ENCODE assay signal across 11 cellular contexts in the genomic region with DNA sequence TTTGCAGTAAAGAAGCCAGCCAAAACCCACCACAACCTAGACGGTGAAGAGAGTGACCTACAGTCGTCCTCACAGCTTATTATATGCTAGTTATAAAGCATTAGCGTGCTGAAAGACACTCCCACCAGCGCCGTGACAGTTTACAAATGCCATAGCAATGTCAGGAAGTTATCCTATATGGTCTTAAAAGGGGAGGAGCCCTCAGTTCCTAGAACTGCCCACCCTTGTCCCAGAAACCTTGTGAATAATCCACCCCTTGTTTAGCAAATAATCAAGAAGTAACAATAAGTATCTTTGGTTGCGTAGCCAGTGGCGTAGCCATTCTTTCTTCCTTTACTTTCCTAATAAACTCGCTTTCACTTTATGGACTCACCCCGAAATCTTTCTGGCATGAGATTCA.
DNase-seq lines count a peak whose midpoint lies in the region; ATAC-seq and TF ChIP-seq lines count a peak whose summit lies in the region.
"Had no signal": no experiment of that assay in that cellular context is flagged by ENCODE, and none has a peak within 500 bp of the region (broad histone marks: within the 10 kb centered on the region; RNA-seq: fewer than 3 reads in every experiment).

No MANE protein-coding gene starts in this region.

- H3K27me3 ChIP-seq in iPS-18a (ENCODE audit: control insufficient read depth, insufficient read depth, low read length) (peaks cover 14% of the 10 kb centered on the region), subcutaneous abdominal adipose tissue (ENCODE audit: control insufficient read depth in 5 of 5, insufficient read depth in 4 of 5, low read length in 5 of 5) (no peaks in the 10 kb centered on the region)
- H3K27me3 ChIP-seq: SJSA1 had no signal

- H3K27ac Mint-ChIP-seq in activated T-cell treated with anti-CD3 and anti-CD28 coated beads, Interleukin-2, amount 50 U/mL, for 72 hours, result no peak overlapping the region
- H3K27ac Mint-ChIP-seq in WTC11, result peak overlapping the region; percentile 100

- H3K27ac ChIP-seq in iPS-18a (ENCODE audit: low read length) (peak overlapping the region; percentile 95), subcutaneous abdominal adipose tissue (ENCODE audit: low read depth, low read length) (no peak overlapping the region)
- H3K27ac ChIP-seq: SJSA1 had no signal

- H3K36me3 Mint-ChIP-seq in activated T-cell treated with anti-CD3 and anti-CD28 coated beads, Interleukin-2, amount 50 U/mL, for 72 hours (ENCODE audit: insufficient read depth in 2 of 2), result no peaks in the 10 kb centered on the region
- H3K36me3 Mint-ChIP-seq in WTC11, result no peaks in the 10 kb centered on the region

- no peak for TF ChIP-seq CTCF in WTC11 (IDR thresholded peaks at IDR 0.05)
- no peak for TF ChIP-seq CTCF in GM20000 (IDR thresholded peaks at IDR 0.05; ENCODE audit: extremely low read depth, missing control alignments)

- H3K9ac ChIP-seq in iPS-18a (ENCODE audit: low read length) (peak overlapping the region; percentile 64), subcutaneous abdominal adipose tissue (ENCODE audit: low read length in 5 of 5) (peak overlapping the region in 2 of 5 donors; percentile 24 to 42)

- H3K4me1 Mint-ChIP-seq in activated T-cell treated with anti-CD3 and anti-CD28 coated beads, Interleukin-2, amount 50 U/mL, for 72 hours (ENCODE audit: low read depth), result no peaks in the 10 kb centered on the region
- peaks cover 51% of the 10 kb centered on the region for H3K4me1 Mint-ChIP-seq in WTC11

- H3K4me3 ChIP-seq in iPS-18a (ENCODE audit: low read length) (peak overlapping the region; percentile 38), subcutaneous abdominal adipose tissue (ENCODE audit: low read depth in 1 of 5, low read length in 5 of 5) (peak overlapping the region in 4 of 5 donors; percentile 53 to 66 (median 58))
- H3K4me3 ChIP-seq: SJSA1 had no signal

- peaks cover 0 to 2% of the 10 kb centered on the region in 2 donors for H3K9me3 Mint-ChIP-seq in activated T-cell treated with anti-CD3 and anti-CD28 coated beads, Interleukin-2, amount 50 U/mL, for 72 hours
- H3K9me3 Mint-ChIP-seq in WTC11, result 0 out of 2 replicates have a peak, but pooled peaks cover 3% of the 10 kb centered on the region

- H3K4me1 ChIP-seq in iPS-18a (ENCODE audit: control insufficient read depth, low read depth, low read length), result peaks cover 38% of the 10 kb centered on the region
- peaks cover 0 to 4% (median 0%) of the 10 kb centered on the region in 5 donors for H3K4me1 ChIP-seq in subcutaneous abdominal adipose tissue (ENCODE audit: control insufficient read depth in 5 of 5, insufficient read depth in 5 of 5, low read length in 5 of 5)
- H3K4me1 ChIP-seq: SJSA1 had no signal

- CTCF ChIA-PET in WTC11 (lab: Charles Lee), result interaction anchor here (0.6 kb wide), 1 partner anchor 196 kb away, joined by 3 read pairs; no protein-coding TSS in a partner anchor

- intact Hi-C loops in head of caudate nucleus (cut with DNase I), result no loop called here

- POLR2A ChIA-PET in WTC11 (lab: Charles Lee), result interaction anchor here (1.3 to 2.1 kb wide), 2 partner anchors 226 to 260 kb away, joined by 3 to 6 read pairs; a partner anchor contains a TSS

- ATAC-seq in activated T-cell treated with anti-CD3 and anti-CD28 coated beads, Interleukin-2, amount 50 U/mL, for 72 hours (replicated peaks in 1 of 2), result no peak
- ATAC-seq in WTC11, result peak; percentile 3

- H3K9me3 ChIP-seq in iPS-18a (ENCODE audit: control insufficient read depth, low read depth, low read length) (no peaks in the 10 kb centered on the region), subcutaneous abdominal adipose tissue (ENCODE audit: control insufficient read depth in 5 of 5, low read length in 5 of 5) (no peaks in the 10 kb centered on the region)
- H3K9me3 ChIP-seq: SJSA1 had no signal

- peak overlapping the region; percentile 64 to 73 for H3K4me3 Mint-ChIP-seq in activated T-cell treated with anti-CD3 and anti-CD28 coated beads, Interleukin-2, amount 50 U/mL, for 72 hours
- H3K4me3 Mint-ChIP-seq in WTC11, result peak overlapping the region; percentile 64

- DNase-seq in activated T-cell treated with anti-CD3 and anti-CD28 coated beads, Interleukin-2, amount 50 U/mL, for 72 hours, result no peak
- no peak for DNase-seq in activated T-cell treated with anti-CD3 and anti-CD28 coated beads, Interleukin-2, amount 50 U/mL, for 1 hour
- DNase-seq in WTC11 (ENCODE audit: low spot score) (no peak), head of caudate nucleus (no peak), GM20000 (ENCODE audit: low spot score) (no peak), cortex of kidney (lab: John Stamatoyannopoulos, UW) (no peak)
- DNase-seq: NCI-H226; stimulated activated CD4-positive, alpha-beta T cell treated with anti-CD3 and anti-CD28 coated beads, Interleukin-4, amount 100 ng/mL, for 24 hours had no signal

- H3K36me3 ChIP-seq in iPS-18a (ENCODE audit: control insufficient read depth, low read depth, low read length), result no peaks in the 10 kb centered on the region
- H3K36me3 ChIP-seq in subcutaneous abdominal adipose tissue (ENCODE audit: control insufficient read depth in 5 of 5, insufficient read depth in 5 of 5, low read length in 5 of 5), result no peaks in the 10 kb centered on the region
- H3K36me3 ChIP-seq: SJSA1 had no signal

- peaks cover 7% of the 10 kb centered on the region for H3K27me3 Mint-ChIP-seq in activated T-cell treated with anti-CD3 and anti-CD28 coated beads, Interleukin-2, amount 50 U/mL, for 72 hours (ENCODE audit: low read depth)
- H3K27me3 Mint-ChIP-seq in WTC11 (ENCODE audit: low read depth), result peaks cover 49% of the 10 kb centered on the region

TF ChIP-seq in WTC11, 78 proteins besides CTCF, POLR2A, EP300 and RAD21:
- TF ChIP-seq SP1 (CRISPR knock-in tag; conservative IDR thresholded peaks at IDR 0.05) (0 out of 2 replicates have a peak, but pooled peaks have one; percentile 12), TP53 (CRISPR knock-in tag; IDR thresholded peaks at IDR 0.05) (0 out of 2 replicates have a peak, but pooled peaks have one; percentile 2), ZNF396 (CRISPR knock-in tag; IDR thresholded peaks at IDR 0.05; ENCODE audit: borderline replicate concordance) (no peak), NFATC4 (CRISPR knock-in tag; IDR thresholded peaks at IDR 0.05) (peak; percentile 77)
